In genomic region chr1:1106510-1107221, GRCh38 we compare ENCODE assay signal across 30 cellular contexts. TPM values are rescaled to one million over a fixed set of nuclear protein-coding genes. Genes with fewer than 3 reads are reported as not detected.
"Had no signal": no experiment of that assay in that cellular context is flagged by ENCODE, and none has a peak within 500 bp of the region (broad histone marks: within the 10 kb centered on the region; RNA-seq: fewer than 3 reads in every experiment).

No MANE protein-coding gene starts in this region.

- H2AFZ ChIP-seq: neural progenitor cell had no signal

- H3K36me3 ChIP-seq: neural progenitor cell, suprapubic skin, uterus had no signal

- H3K9me3 ChIP-seq: stomach, suprapubic skin had no signal

- H3K4me3 ChIP-seq: neural progenitor cell, stomach, suprapubic skin, tibial nerve, uterus had no signal

- ATAC-seq: activated CD8-positive, alpha-beta T cell treated with anti-CD3 and anti-CD28 coated beads for 36 hours; activated T-helper 17 cell treated with anti-CD3 and anti-CD28 coated beads, Interleukin-2, amount 50 U/mL, for 72 hours had no signal

- H3K27me3 ChIP-seq: neural progenitor cell, stomach, suprapubic skin, tibial nerve, uterus had no signal

- DNase-seq: activated CD4-positive, alpha-beta T cell treated with anti-CD3 and anti-CD28 coated beads, Interleukin-2, amount 10 ng/mL, durations not matched to agents 7 days and 5 days; activated CD4-positive, CD25-positive, alpha-beta regulatory T cell treated with anti-CD3 and anti-CD28 coated beads, Interleukin-2, amount 50 U/mL, for 72 hours; activated CD8-positive, alpha-beta T cell treated with anti-CD3 and anti-CD28 coated beads for 36 hours; activated naive CD4-positive, alpha-beta T cell treated with Interleukin-2 at 50 U/mL for 16 hours; activated naive CD8-positive, alpha-beta T cell treated with anti-CD3 and anti-CD28 coated beads for 36 hours; activated T-cell treated with anti-CD3 and anti-CD28 coated beads, Interleukin-2, amount 50 U/mL, for 24 hours; amygdala; cerebellar nuclear complex; foreskin fibroblast; glutamatergic neuron; hippocampal formation; mesendoderm; naive B cell; retina; stimulated activated CD4-positive, alpha-beta T cell treated with anti-CD3 and anti-CD28 coated beads, Interleukin-12 subunit alpha, Interleukin-12 subunit beta, amount 100 ng/mL, for 4 hours; stimulated activated CD4-positive, alpha-beta T cell treated with anti-CD3 and anti-CD28 coated beads, Interleukin-4, amount 100 ng/mL, for 4 hours; stomach; T-helper 1 cell; uterus; WERI-Rb-1 had no signal

- H3K9ac ChIP-seq: neural progenitor cell had no signal

- H3K4me1 ChIP-seq: neural progenitor cell, suprapubic skin, tibial nerve, uterus had no signal

- H3K4me2 ChIP-seq: neural progenitor cell had no signal

- FAIRE-seq: bronchial epithelial cell, TTC549 had no signal

- H3K27ac ChIP-seq: epithelial cell of prostate, neural progenitor cell, stomach, suprapubic skin, tibial nerve, uterus, WERI-Rb-1 had no signal

RNA-seq across cellular contexts. Expression of gene RNF223, which starts 32.6 kb away (rescaled TPM):
- total RNA-seq: activated CD4-positive, alpha-beta T cell treated with anti-CD3 and anti-CD28 coated beads, Interleukin-2, amount 10 ng/mL, durations not matched to agents 7 days and 5 days; activated CD8-positive, alpha-beta T cell treated with anti-CD3 and anti-CD28 coated beads for 36 hours; activated naive CD8-positive, alpha-beta T cell treated with anti-CD3 and anti-CD28 coated beads for 36 hours; activated T-helper 17 cell treated with anti-CD3 and anti-CD28 coated beads, Interleukin-2, amount 50 U/mL, for 72 hours; fibroblast of lung; osteoblast; progenitor cell of endocrine pancreas; tibial nerve; uterus had no signal
- polyA plus RNA-seq: fibroblast of lung had no signal
